ENCODE assay signal across 13 cellular contexts in the genomic region with DNA sequence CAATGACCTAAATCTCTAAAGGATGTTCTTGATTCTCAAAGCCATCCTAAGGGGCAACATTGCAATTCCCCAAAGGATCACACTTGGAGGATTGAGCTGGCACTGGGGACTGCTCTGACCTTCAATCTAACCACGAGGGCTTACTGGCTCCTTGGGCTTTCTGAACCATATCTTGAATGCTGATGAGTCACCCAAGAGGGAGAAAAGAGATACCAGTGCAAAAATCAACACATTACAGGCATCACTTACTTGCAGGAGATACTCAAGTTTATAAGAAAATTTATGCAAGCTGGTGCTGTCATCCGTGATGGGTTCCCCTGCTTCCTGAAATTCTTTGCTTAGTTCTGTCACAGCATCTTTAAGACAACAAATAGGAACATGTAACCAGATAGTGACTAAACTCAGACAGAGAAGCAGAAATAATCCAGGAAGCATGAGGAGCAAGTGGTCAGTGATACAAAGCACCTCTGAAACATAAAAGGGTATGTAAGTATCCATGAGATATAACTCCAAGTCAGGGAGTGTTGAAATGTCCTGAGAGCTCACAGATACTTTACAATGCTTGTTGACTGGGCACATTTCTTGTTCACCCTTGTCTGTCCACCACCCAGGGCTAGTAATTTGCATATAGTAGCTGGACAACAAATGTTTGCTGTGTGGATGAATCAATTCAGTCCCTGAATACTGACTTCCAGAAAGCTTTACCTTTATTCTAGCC. TPM values are rescaled to one million over a fixed set of nuclear protein-coding genes. Genes with fewer than 3 reads are reported as not detected.
DNase-seq lines count a peak whose midpoint lies in the region; ATAC-seq and TF ChIP-seq lines count a peak whose summit lies in the region.
"Had no signal": no experiment of that assay in that cellular context is flagged by ENCODE, and none has a peak within 500 bp of the region (broad histone marks: within the 10 kb centered on the region; RNA-seq: fewer than 3 reads in every experiment).

No MANE protein-coding gene starts in this region.

- CTCF ChIA-PET in activated B cell treated with CpG ODN at 0.5 μM for 24 hours (lab: Charles Lee), result interaction anchor here (0.6 to 1.0 kb wide), 3 partner anchors 9 to 97 kb away, joined by 3 to 4 read pairs (median 3); no protein-coding TSS in a partner anchor

- no peaks in the 10 kb centered on the region for H3K9me3 ChIP-seq in tibial nerve
- H3K9me3 ChIP-seq: BLaER1, heart left ventricle, SJSA1 had no signal

- no peak for TF ChIP-seq CTCF in activated B cell treated with CpG ODN at 0.5 μM for 24 hours (IDR thresholded peaks at IDR 0.05)
- no peak for TF ChIP-seq CTCF in fibroblast of mammary gland (conservative IDR thresholded peaks at IDR 0.05; ENCODE audit: control insufficient read depth, insufficient read depth, low read depth, low read length)
- no peak for TF ChIP-seq CTCF in tibial nerve (IDR thresholded peaks at IDR 0.05)

- peaks cover 0 to 82% (median 13%) of the 10 kb centered on the region in 3 donors for H3K36me3 ChIP-seq in tibial nerve

- ATAC-seq in activated B cell treated with CpG ODN at 0.5 μM for 24 hours (ENCODE audit: low read depth) (peak; percentile 82), GM18511 (IDR thresholded peaks at IDR 0.05; ENCODE audit: unreplicated experiment) (no peak)
- ATAC-seq: heart left ventricle had no signal

- WGBS in tibial nerve, 2 donors, result 66 to 75% methylated on average over 2 of the region's 2 CpGs

- POLR2A ChIA-PET in activated B cell treated with CpG ODN at 0.5 μM for 24 hours (lab: Charles Lee), result interaction anchor here (1.0 to 1.8 kb wide), 3 partner anchors 8 to 13 kb away, joined by 3 to 9 read pairs (median 3); no protein-coding TSS in a partner anchor

- H3K27me3 ChIP-seq in tibial nerve, result no peaks in the 10 kb centered on the region
- H3K27me3 ChIP-seq: BLaER1, heart left ventricle, SJSA1 had no signal

- no peaks in the 10 kb centered on the region for H3K9me3 Mint-ChIP-seq in activated naive CD4-positive, alpha-beta T cell treated with anti-CD3 and anti-CD28 coated beads, Interleukin-2, amount 50 U/mL, for 24 hours
- H3K9me3 Mint-ChIP-seq in activated B cell treated with CpG ODN at 0.5 μM for 24 hours, result no peaks in the 10 kb centered on the region
- no peaks in the 10 kb centered on the region for H3K9me3 Mint-ChIP-seq in stimulated activated naive CD8-positive, alpha-beta T cell treated with anti-CD3 and anti-CD28 coated beads, Interleukin-15, Interleukin-2, amounts not matched to agents 100 ng/mL and 50 ng/mL, for 24 hours

- H3K4me1 ChIP-seq in tibial nerve, result peaks cover 0 to 24% (median 11%) of the 10 kb centered on the region in 4 donors

- H3K27ac Mint-ChIP-seq in activated naive CD4-positive, alpha-beta T cell treated with anti-CD3 and anti-CD28 coated beads, Interleukin-2, amount 50 U/mL, for 24 hours, result peak overlapping the region; percentile 77
- H3K27ac Mint-ChIP-seq in activated B cell treated with CpG ODN at 0.5 μM for 24 hours, result peak overlapping the region; percentile 75
- peak overlapping the region; percentile 58 for H3K27ac Mint-ChIP-seq in stimulated activated naive CD8-positive, alpha-beta T cell treated with anti-CD3 and anti-CD28 coated beads, Interleukin-15, Interleukin-2, amounts not matched to agents 100 ng/mL and 50 ng/mL, for 24 hours

- peaks cover 48% of the 10 kb centered on the region for H3K4me1 Mint-ChIP-seq in activated naive CD4-positive, alpha-beta T cell treated with anti-CD3 and anti-CD28 coated beads, Interleukin-2, amount 50 U/mL, for 24 hours
- peaks cover 27% of the 10 kb centered on the region for H3K4me1 Mint-ChIP-seq in activated B cell treated with CpG ODN at 0.5 μM for 24 hours
- peaks cover 61% of the 10 kb centered on the region for H3K4me1 Mint-ChIP-seq in stimulated activated naive CD8-positive, alpha-beta T cell treated with anti-CD3 and anti-CD28 coated beads, Interleukin-15, Interleukin-2, amounts not matched to agents 100 ng/mL and 50 ng/mL, for 24 hours (ENCODE audit: low read depth)

- H3K27ac ChIP-seq in tibial nerve, result no peak overlapping the region
- H3K27ac ChIP-seq: BLaER1, SJSA1 had no signal

- DNase-seq in activated naive CD4-positive, alpha-beta T cell treated with Interleukin-2 at 50 U/mL for 16 hours, result no peak
- no peak for DNase-seq in activated B cell treated with CpG ODN at 0.5 μM for 24 hours
- peak; percentile 41 for DNase-seq in fibroblast of mammary gland (ENCODE audit: low read depth)
- DNase-seq in inferior parietal cortex (ENCODE audit: extremely low spot score), result no peak
- no peak for DNase-seq in tibial nerve (ENCODE audit: low spot score in 2 of 2)
- DNase-seq: heart left ventricle, NCI-H524 had no signal

- intact Hi-C loops in activated B cell treated with CpG ODN at 0.5 μM for 24 hours (cut with micrococcal nuclease), result loop anchor here (1.0 kb wide), 1 partner anchor 14 kb away; the partner anchor contains the start of gene FYCO1

- peak overlapping the region; percentile 80 for H3K4me3 Mint-ChIP-seq in activated naive CD4-positive, alpha-beta T cell treated with anti-CD3 and anti-CD28 coated beads, Interleukin-2, amount 50 U/mL, for 24 hours
- peak overlapping the region; percentile 60 for H3K4me3 Mint-ChIP-seq in activated B cell treated with CpG ODN at 0.5 μM for 24 hours
- H3K4me3 Mint-ChIP-seq in stimulated activated naive CD8-positive, alpha-beta T cell treated with anti-CD3 and anti-CD28 coated beads, Interleukin-15, Interleukin-2, amounts not matched to agents 100 ng/mL and 50 ng/mL, for 24 hours, result peak overlapping the region; percentile 60

- no peak for TF ChIP-seq POLR2A in tibial nerve (IDR thresholded peaks at IDR 0.05)

- no peak overlapping the region for H3K4me3 ChIP-seq in fibroblast of mammary gland (ENCODE audit: control insufficient read depth, low read depth, low read length)
- no peak overlapping the region for H3K4me3 ChIP-seq in tibial nerve
- H3K4me3 ChIP-seq: BLaER1, heart left ventricle, SJSA1 had no signal

- peaks cover 33% of the 10 kb centered on the region for H3K36me3 Mint-ChIP-seq in activated naive CD4-positive, alpha-beta T cell treated with anti-CD3 and anti-CD28 coated beads, Interleukin-2, amount 50 U/mL, for 24 hours
- H3K36me3 Mint-ChIP-seq in activated B cell treated with CpG ODN at 0.5 μM for 24 hours (ENCODE audit: low read depth), result peaks cover 81% of the 10 kb centered on the region
- peaks cover 64% of the 10 kb centered on the region for H3K36me3 Mint-ChIP-seq in stimulated activated naive CD8-positive, alpha-beta T cell treated with anti-CD3 and anti-CD28 coated beads, Interleukin-15, Interleukin-2, amounts not matched to agents 100 ng/mL and 50 ng/mL, for 24 hours (ENCODE audit: low read depth)

- no peaks in the 10 kb centered on the region for H3K27me3 Mint-ChIP-seq in activated naive CD4-positive, alpha-beta T cell treated with anti-CD3 and anti-CD28 coated beads, Interleukin-2, amount 50 U/mL, for 24 hours
- H3K27me3 Mint-ChIP-seq in activated B cell treated with CpG ODN at 0.5 μM for 24 hours, result no peaks in the 10 kb centered on the region
- no peaks in the 10 kb centered on the region for H3K27me3 Mint-ChIP-seq in stimulated activated naive CD8-positive, alpha-beta T cell treated with anti-CD3 and anti-CD28 coated beads, Interleukin-15, Interleukin-2, amounts not matched to agents 100 ng/mL and 50 ng/mL, for 24 hours

- TF ChIP-seq EP300 in tibial nerve (IDR thresholded peaks at IDR 0.05), result no peak

RNA-seq across cellular contexts. Expression of gene FYCO1, which starts 14.1 kb away (rescaled TPM):
- total RNA-seq in activated B cell treated with CpG ODN at 0.5 μM for 24 hours (10.6 and 14.9 TPM in 2 replicates), tibial nerve (10 to 100 TPM; 61.7 to 85.2 (median 67.9) TPM)

RNA-seq across cellular contexts. Expression of gene CXCR6, which starts 38.2 kb away (rescaled TPM):
- total RNA-seq in activated B cell treated with CpG ODN at 0.5 μM for 24 hours (not detected in 2 replicates), tibial nerve (1 to 10 TPM in 2 of 4 donors, under 1 TPM in 1, not detected in 1; 0.87 to 2.7 (median 2.1) TPM)
- total RNA-seq: MCF 10A, SJSA1 had no signal

RNA-seq across cellular contexts. Expression of gene XCR1, which starts 45.8 kb away (rescaled TPM):
- total RNA-seq in activated B cell treated with CpG ODN at 0.5 μM for 24 hours, result not detected in 2 replicates
- total RNA-seq in tibial nerve, result not detected
- total RNA-seq: MCF 10A, SJSA1 had no signal
